9 cellular contexts compared by ENCODE assay signal in genomic region chr3:194481103-194481502, GRCh38. TPM values are rescaled to one million over a fixed set of nuclear protein-coding genes. Genes with fewer than 3 reads are reported as not detected.
A peak's percentile ranks its signal among the peaks of the same experiment; 100 is the strongest.
DNase-seq lines count a peak whose midpoint lies in the region; ATAC-seq and TF ChIP-seq lines count a peak whose summit lies in the region.
"Had no signal": no experiment of that assay in that cellular context is flagged by ENCODE, and none has a peak within 500 bp of the region (broad histone marks: within the 10 kb centered on the region; RNA-seq: fewer than 3 reads in every experiment).

No MANE protein-coding gene starts in this region.

- H4K20me1 ChIP-seq in mammary epithelial cell (ENCODE audit: insufficient read depth, low read length) (no peaks in the 10 kb centered on the region), osteoblast (ENCODE audit: insufficient read depth, low read length) (peaks cover 14% of the 10 kb centered on the region)

- H3K36me3 ChIP-seq in mammary epithelial cell (ENCODE audit: insufficient read depth, low read length), result peaks cover 2% of the 10 kb centered on the region
- peaks cover 68% of the 10 kb centered on the region for H3K36me3 ChIP-seq in osteoblast (ENCODE audit: insufficient read depth, low read length)
- peaks cover 0 to 2% of the 10 kb centered on the region in 2 experiments for H3K36me3 ChIP-seq in trophoblast cell (ENCODE audit: control insufficient read depth in 1 of 2, insufficient read depth in 2 of 2, low read length in 2 of 2)
- no peaks in the 10 kb centered on the region for H3K36me3 ChIP-seq in Peyer's patch

- dilution Hi-C loops in mammary epithelial cell (cut with HindIII; ENCODE audit: low sequenced_read_pairs), result no loop called here

- peak overlapping the region; percentile 16 for H3K27ac ChIP-seq in mammary epithelial cell (ENCODE audit: insufficient read depth, low read depth, low read length)
- peak overlapping the region; percentile 80 for H3K27ac ChIP-seq in osteoblast (ENCODE audit: low read depth, low read length)
- no peak overlapping the region for H3K27ac ChIP-seq in trophoblast cell (ENCODE audit: low read depth, low read length)
- H3K27ac ChIP-seq in Peyer's patch, result no peak overlapping the region

- no peak overlapping the region for H2BK12ac ChIP-seq in trophoblast cell (ENCODE audit: low read length)

- H3K4me3 ChIP-seq in mammary epithelial cell (replicated peaks in 1 of 3; ENCODE audit: insufficient read depth in 1 of 3, low read depth in 2 of 3, low read length in 3 of 3) (no peak overlapping the region), osteoblast (ENCODE audit: insufficient read depth, low read length) (peak overlapping the region; percentile 11), trophoblast cell (ENCODE audit: low read depth, low read length) (no peak overlapping the region), Peyer's patch (no peak overlapping the region)

- no peak overlapping the region for H3K14ac ChIP-seq in trophoblast cell (ENCODE audit: low read length)

- no peak overlapping the region for H3K9ac ChIP-seq in mammary epithelial cell (ENCODE audit: insufficient read depth, low read length)
- H3K9ac ChIP-seq in trophoblast cell (ENCODE audit: low read length), result no peak overlapping the region

- H2BK120ac ChIP-seq in trophoblast cell (ENCODE audit: insufficient read depth, low read length, poor library complexity), result no peak overlapping the region

- H3K79me1 ChIP-seq in trophoblast cell (ENCODE audit: low read length), result peaks cover 4% of the 10 kb centered on the region

- intact Hi-C loops in mammary epithelial cell (cut with micrococcal nuclease), result loop anchor here (10.0 kb wide), 1 partner anchor 784 kb away; no protein-coding TSS in a partner anchor

- no peak overlapping the region for H3K4ac ChIP-seq in trophoblast cell (ENCODE audit: low read depth, low read length)

- ATAC-seq in HG02970 (IDR thresholded peaks at IDR 0.05; ENCODE audit: low FRiP score, unreplicated experiment), result no peak

- CTCF ChIA-PET in mammary epithelial cell (lab: Charles Lee; ENCODE audit: low non-redundant PET), result no interaction called here

- H3K4me2 ChIP-seq in mammary epithelial cell (ENCODE audit: insufficient read depth, low read depth, low read length) (no peak overlapping the region), osteoblast (ENCODE audit: insufficient read depth, low read length) (peak overlapping the region; percentile 55), trophoblast cell (ENCODE audit: low read length) (no peak overlapping the region)

- in situ Hi-C loops in mammary epithelial cell (cut with MboI; ENCODE audit: low sequenced_read_pairs in 2 of 2), result loop anchor here (5.0 kb wide), 2 partner anchors 106 to 111 kb away; no protein-coding TSS in a partner anchor

- TF ChIP-seq POLR2A in Peyer's patch (IDR thresholded peaks at IDR 0.05), result no peak

- TF ChIP-seq CTCF in mammary epithelial cell (conservative IDR thresholded peaks at IDR 0.05 in 1 of 2, IDR thresholded peaks at IDR 0.05 in 1 of 2; ENCODE audit: extremely low read depth in 1 of 2, insufficient read depth in 1 of 2, low read depth in 1 of 2, low read length in 2 of 2) (no peak), osteoblast (IDR thresholded peaks at IDR 0.05; ENCODE audit: extremely low read depth, low read depth, low read length) (no peak), Peyer's patch (IDR thresholded peaks at IDR 0.05) (no peak)

- no peak overlapping the region for H2BK5ac ChIP-seq in trophoblast cell (ENCODE audit: low read depth, low read length, poor library complexity)

- H3K79me2 ChIP-seq in mammary epithelial cell (ENCODE audit: insufficient read depth, low read length) (peaks cover 98% of the 10 kb centered on the region), osteoblast (ENCODE audit: insufficient read depth, low read length) (peaks cover 98% of the 10 kb centered on the region), trophoblast cell (ENCODE audit: control insufficient read depth, insufficient read depth, low read length, poor library complexity) (peaks cover 7% of the 10 kb centered on the region)

- H2AFZ ChIP-seq in mammary epithelial cell (ENCODE audit: low read depth, low read length), result no peak overlapping the region
- H2AFZ ChIP-seq in osteoblast (ENCODE audit: low read length), result no peak overlapping the region
- no peak overlapping the region for H2AFZ ChIP-seq in trophoblast cell (ENCODE audit: insufficient read depth, low read length, poor library complexity)

- no peaks in the 10 kb centered on the region for H3K9me3 ChIP-seq in mammary epithelial cell (replicated peaks; ENCODE audit: insufficient read depth, low read length)
- no peaks in the 10 kb centered on the region for H3K9me3 ChIP-seq in osteoblast (ENCODE audit: low read depth, low read length)
- H3K9me3 ChIP-seq in trophoblast cell (ENCODE audit: insufficient read depth, low read depth, low read length), result no peaks in the 10 kb centered on the region
- no peaks in the 10 kb centered on the region for H3K9me3 ChIP-seq in Peyer's patch

- no TSS peak for BruUV-seq in mammary epithelial cell (replicated peaks; lab: Mats Ljungman, UMichigan)

- H3K27me3 ChIP-seq in mammary epithelial cell (ENCODE audit: insufficient read depth, low read length) (no peaks in the 10 kb centered on the region), osteoblast (ENCODE audit: insufficient read depth, low read length) (no peaks in the 10 kb centered on the region), trophoblast cell (ENCODE audit: insufficient read depth, low read length) (no peaks in the 10 kb centered on the region), Peyer's patch (no peaks in the 10 kb centered on the region)

- no peak overlapping the region for H4K8ac ChIP-seq in trophoblast cell (ENCODE audit: low read depth, low read length)

- H3K4me1 ChIP-seq in mammary epithelial cell (ENCODE audit: insufficient read depth, low read length), result peaks cover 16% of the 10 kb centered on the region
- peaks cover 49% of the 10 kb centered on the region for H3K4me1 ChIP-seq in osteoblast (ENCODE audit: insufficient read depth, low read length)
- peaks cover 0 to 4% of the 10 kb centered on the region in 2 experiments for H3K4me1 ChIP-seq in trophoblast cell (ENCODE audit: control insufficient read depth in 1 of 2, insufficient read depth in 2 of 2, low read length in 2 of 2)
- peaks cover 0 to 22% (median 3%) of the 10 kb centered on the region in 4 donors for H3K4me1 ChIP-seq in Peyer's patch

- DNase-seq in EL, result peak; percentile 72
- peak; percentile 68 for DNase-seq in MV-4-11 (lab: John Stamatoyannopoulos, UW)
- DNase-seq in mammary epithelial cell, result peak; percentile 45
- no peak for DNase-seq in osteoblast (ENCODE audit: insufficient read length, low spot score, missing footprints)
- DNase-seq in trophoblast cell, result no peak
- DNase-seq in Peyer's patch, result no peak
- DNase-seq: NCI-H82, T-helper 9 cell had no signal

- no peak overlapping the region for H4K12ac ChIP-seq in trophoblast cell (ENCODE audit: low read depth, low read length)

- no peak overlapping the region for H3K23ac ChIP-seq in trophoblast cell (ENCODE audit: low read length)

- no peak overlapping the region for H2AK5ac ChIP-seq in trophoblast cell (ENCODE audit: low read length)

- H4K91ac ChIP-seq in trophoblast cell (ENCODE audit: low read depth, low read length), result no peak overlapping the region

- H3K18ac ChIP-seq in trophoblast cell (ENCODE audit: low read length), result no peak overlapping the region

RNA-seq across cellular contexts. Expression of gene ATP13A3, which starts 5.7 kb away (rescaled TPM):
- total RNA-seq in mammary epithelial cell, result 100 to 1,000 TPM; 151 to 226 TPM
- polyA plus RNA-seq in mammary epithelial cell, result 65.5 TPM
- 76.2 TPM for polyA minus RNA-seq in mammary epithelial cell
- total RNA-seq in osteoblast, result 248 and 311 TPM in 2 replicates
- polyA plus RNA-seq in trophoblast cell (2013), result 26.6 and 27.4 TPM in 2 replicates
- 10 to 100 TPM; 54.3 to 67.2 (median 58.2) TPM for total RNA-seq in Peyer's patch

Comparison
In these comparisons a context has a peak if more than half of its experiments do, and no peak if none do; other contexts are left out.
1. DNase-seq: peak in EL (single experiment), MV-4-11 (single experiment) and mammary epithelial cell (single experiment); none in osteoblast (single experiment), trophoblast cell (0 of 2) and Peyer's patch (0 of 3).
2. H3K27ac ChIP-seq: peak in mammary epithelial cell (single experiment) and osteoblast (single experiment); none in trophoblast cell (single experiment) and Peyer's patch (0 of 4).